8 cellular contexts compared by ENCODE assay signal in genomic region chr16:66935319-66936011, GRCh38. TPM values are rescaled to one million over a fixed set of nuclear protein-coding genes. Genes with fewer than 3 reads are reported as not detected.
DNase-seq lines count a peak whose midpoint lies in the region; ATAC-seq and TF ChIP-seq lines count a peak whose summit lies in the region.

Gene CES2 (plus strand): TSS chr16:66935516. CDS start chr16:66935636, 120 bp downstream.

- no peak for TF ChIP-seq CTCF in omental fat pad (IDR thresholded peaks at IDR 0.05)

- ATAC-seq in activated T-cell treated with anti-CD3 and anti-CD28 coated beads, Interleukin-2, amount 50 U/mL, for 4 hours: no peak
- no peak for ATAC-seq in activated CD8-positive, alpha-beta T cell treated with anti-CD3 and anti-CD28 coated beads, Interleukin-2, amount 10 ng/mL, durations not matched to agents 7 days and 5 days
- ATAC-seq in omental fat pad (ENCODE audit: low FRiP score): peak; percentile 83
- no peak for ATAC-seq in GM21619 (IDR thresholded peaks at IDR 0.05; ENCODE audit: unreplicated experiment)

- H3K9me3 Mint-ChIP-seq in activated T-cell treated with anti-CD3 and anti-CD28 coated beads, Interleukin-2, amount 50 U/mL, for 4 hours: no peaks in the 10 kb centered on the region
- no peaks in the 10 kb centered on the region for H3K9me3 Mint-ChIP-seq in activated CD8-positive, alpha-beta T cell treated with anti-CD3 and anti-CD28 coated beads, Interleukin-2, amount 10 ng/mL, durations not matched to agents 7 days and 5 days (ENCODE audit: insufficient read depth)

- peak within 1 kb of the TSS; percentile 98 for H3K27ac Mint-ChIP-seq in activated CD8-positive, alpha-beta T cell treated with anti-CD3 and anti-CD28 coated beads, Interleukin-2, amount 10 ng/mL, durations not matched to agents 7 days and 5 days

- CTCF ChIA-PET in activated CD8-positive, alpha-beta T cell treated with anti-CD3 and anti-CD28 coated beads, Interleukin-2, amount 10 ng/mL, durations not matched to agents 7 days and 5 days (lab: Charles Lee): interaction anchor here (0.6 to 1.3 kb wide), 2 partner anchors 8 to 220 kb away, joined by 3 read pairs; no protein-coding TSS in a partner anchor

- POLR2A ChIA-PET in activated CD8-positive, alpha-beta T cell treated with anti-CD3 and anti-CD28 coated beads, Interleukin-2, amount 10 ng/mL, durations not matched to agents 7 days and 5 days (lab: Charles Lee): no interaction called here

- no peak for DNase-seq in activated T-cell treated with anti-CD3 and anti-CD28 coated beads, Interleukin-2, amount 50 U/mL, for 4 hours
- no peak for DNase-seq in activated T-cell treated with anti-CD3 and anti-CD28 coated beads, Interleukin-2, amount 50 U/mL, for 1 hour
- no peak for DNase-seq in activated CD8-positive, alpha-beta T cell treated with anti-CD3 and anti-CD28 coated beads, Interleukin-2, amount 10 ng/mL, durations not matched to agents 7 days and 5 days
- peak; percentile 73 for DNase-seq in glomerular visceral epithelial cell (ENCODE audit: extremely low spot score)
- DNase-seq in omental fat pad (ENCODE audit: low spot score): no peak
- DNase-seq in UCSD-AML1 (lab: John Stamatoyannopoulos, UW; ENCODE audit: unreplicated experiment): no peak
- DNase-seq in stimulated activated CD4-positive, alpha-beta T cell treated with anti-CD3 and anti-CD28 coated beads, Interleukin-4, amount 100 ng/mL, for 4 hours: no peak

- peak within 1 kb of the TSS; percentile 99 for H3K4me3 Mint-ChIP-seq in activated T-cell treated with anti-CD3 and anti-CD28 coated beads, Interleukin-2, amount 50 U/mL, for 4 hours
- H3K4me3 Mint-ChIP-seq in activated CD8-positive, alpha-beta T cell treated with anti-CD3 and anti-CD28 coated beads, Interleukin-2, amount 10 ng/mL, durations not matched to agents 7 days and 5 days: peak within 1 kb of the TSS; percentile 99

- no peaks in the 10 kb centered on the region for H3K27me3 Mint-ChIP-seq in activated T-cell treated with anti-CD3 and anti-CD28 coated beads, Interleukin-2, amount 50 U/mL, for 4 hours (ENCODE audit: low read depth)
- H3K27me3 Mint-ChIP-seq in activated CD8-positive, alpha-beta T cell treated with anti-CD3 and anti-CD28 coated beads, Interleukin-2, amount 10 ng/mL, durations not matched to agents 7 days and 5 days (ENCODE audit: low read depth): no peaks in the 10 kb centered on the region

- H3K36me3 Mint-ChIP-seq in activated T-cell treated with anti-CD3 and anti-CD28 coated beads, Interleukin-2, amount 50 U/mL, for 4 hours (ENCODE audit: insufficient read depth): peaks cover 34% of the 10 kb centered on the region
- H3K36me3 Mint-ChIP-seq in activated CD8-positive, alpha-beta T cell treated with anti-CD3 and anti-CD28 coated beads, Interleukin-2, amount 10 ng/mL, durations not matched to agents 7 days and 5 days (ENCODE audit: low read depth): peaks cover 35% of the 10 kb centered on the region

- H3K4me1 Mint-ChIP-seq in activated T-cell treated with anti-CD3 and anti-CD28 coated beads, Interleukin-2, amount 50 U/mL, for 4 hours (ENCODE audit: low read depth): peaks cover 47% of the 10 kb centered on the region
- peaks cover 49% of the 10 kb centered on the region for H3K4me1 Mint-ChIP-seq in activated CD8-positive, alpha-beta T cell treated with anti-CD3 and anti-CD28 coated beads, Interleukin-2, amount 10 ng/mL, durations not matched to agents 7 days and 5 days (ENCODE audit: low read depth)

RNA-seq across cellular contexts. Expression of gene CES2, which starts in this region (rescaled TPM):
- total RNA-seq in activated T-cell treated with anti-CD3 and anti-CD28 coated beads, Interleukin-2, amount 50 U/mL, for 4 hours: 10 to 100 TPM; 22.6 to 25.3 (median 24.3) TPM
- 10 to 100 TPM; 29.7 to 34.0 TPM for total RNA-seq in activated CD8-positive, alpha-beta T cell treated with anti-CD3 and anti-CD28 coated beads, Interleukin-2, amount 10 ng/mL, durations not matched to agents 7 days and 5 days
- total RNA-seq in omental fat pad: 10 to 100 TPM; 25.1 to 34.3 (median 28.1) TPM
